27 cellular contexts compared by ENCODE assay signal in genomic region chr16:56672761-56673536, GRCh38. TPM values are rescaled to one million over a fixed set of nuclear protein-coding genes. Genes with fewer than 3 reads are reported as not detected.
A peak's percentile ranks its signal among the peaks of the same experiment; 100 is the strongest.
DNase-seq lines count a peak whose midpoint lies in the region; ATAC-seq and TF ChIP-seq lines count a peak whose summit lies in the region.
"Had no signal": no experiment of that assay in that cellular context is flagged by ENCODE, and none has a peak within 500 bp of the region (broad histone marks: within the 10 kb centered on the region; RNA-seq: fewer than 3 reads in every experiment).

No MANE protein-coding gene starts in this region.

- peaks cover 79 to 93% (median 88%) of the 10 kb centered on the region in 11 experiments for H3K27me3 ChIP-seq in BLaER1 treated with 17β-estradiol and CSF1 and Interleukin-3, amounts not matched to agents 10 nM and 100 nM
- H3K27me3 ChIP-seq: vagina had no signal

- H3K4me3 ChIP-seq in BLaER1 treated with 17β-estradiol and CSF1 and Interleukin-3, amounts not matched to agents 10 nM and 100 nM, result no peak overlapping the region
- no peak overlapping the region for H3K4me3 ChIP-seq in epithelial cell of esophagus (ENCODE audit: low read length)
- H3K4me3 ChIP-seq: left ventricle myocardium inferior, psoas muscle, thoracic aorta, vagina had no signal

- intact Hi-C loops in left ventricle myocardium superior (cut with micrococcal nuclease), result no loop called here

- H3K4me1 ChIP-seq in BLaER1 treated with 17β-estradiol and CSF1 and Interleukin-3, amounts not matched to agents 10 nM and 100 nM, result peaks cover 36 to 86% (median 64%) of the 10 kb centered on the region in 10 experiments
- H3K4me1 ChIP-seq: psoas muscle had no signal

- no peaks in the 10 kb centered on the region for H3K9me3 ChIP-seq in BLaER1 treated with 17β-estradiol and CSF1 and Interleukin-3, amounts not matched to agents 10 nM and 100 nM (replicated peaks in 1 of 11)
- H3K9me3 ChIP-seq: left ventricle myocardium inferior, psoas muscle, thoracic aorta, vagina had no signal

- TF ChIP-seq CTCF in epithelial cell of esophagus (IDR thresholded peaks at IDR 0.05; ENCODE audit: insufficient read depth, low read depth, low read length, missing control alignments), result no peak

- DNase-seq in DMS153 treated with DMSO at 0.1 percent for 48 hours (lab: John Stamatoyannopoulos, UW; ENCODE audit: unreplicated experiment) (peak; percentile 10), DMS153 (lab: John Stamatoyannopoulos, UW) (no peak), NCI-H2029 treated with DMSO at 0.1 percent for 48 hours (lab: John Stamatoyannopoulos, UW) (peak; percentile 30), epithelial cell of esophagus (ENCODE audit: low read depth) (peak; percentile 30), SKM-1 treated with dmso at 0.1 percent for 144 hours (lab: John Stamatoyannopoulos, UW; ENCODE audit: unreplicated experiment) (no peak), left ventricle myocardium superior (no peak)
- DNase-seq: activated gamma-delta T cell; activated T-cell treated with anti-CD3 and anti-CD28 coated beads for 4 hours; CD4-positive, alpha-beta T cell; central memory CD4-positive, alpha-beta T cell; GOT3; islet precursor cell; left ventricle myocardium inferior; naive B cell; NCI-H1105 treated with DMSO at 0.1 percent for 48 hours; NCI-H2171 treated with DMSO at 0.1 percent for 48 hours; NCI-H524; stimulated activated naive CD8-positive, alpha-beta T cell treated with anti-CD3 and anti-CD28 coated beads, Interleukin-15, Interleukin-2, amounts not matched to agents 100 U/mL and 50 U/mL, for 24 hours had no signal

- no peaks in the 10 kb centered on the region for H3K36me3 ChIP-seq in BLaER1 treated with 17β-estradiol and CSF1 and Interleukin-3, amounts not matched to agents 10 nM and 100 nM
- H3K36me3 ChIP-seq: left ventricle myocardium inferior, thoracic aorta, vagina had no signal

- H4K20me1 ChIP-seq in BLaER1 treated with 17β-estradiol and CSF1 and Interleukin-3, amounts not matched to agents 10 nM and 100 nM, result peaks cover 0 to 32% (median 9%) of the 10 kb centered on the region in 11 experiments; a peak in 11 of 22 replicates

- peak overlapping the region in 1 of 11 experiments; percentile 63; a peak in 1 of 22 replicates for H3K27ac ChIP-seq in BLaER1 treated with 17β-estradiol and CSF1 and Interleukin-3, amounts not matched to agents 10 nM and 100 nM
- H3K27ac ChIP-seq: 22Rv1, left ventricle myocardium inferior, psoas muscle, thoracic aorta, vagina had no signal

- ATAC-seq in left ventricle myocardium superior (no peak), HG02981 (IDR thresholded peaks at IDR 0.05; ENCODE audit: unreplicated experiment) (no peak)
- ATAC-seq: stimulated activated naive CD8-positive, alpha-beta T cell treated with anti-CD3 and anti-CD28 coated beads, Interleukin-15, Interleukin-2, amounts not matched to agents 100 U/mL and 50 U/mL, for 24 hours had no signal

- peak overlapping the region in 1 of 11 experiments; percentile 34; a peak in 1 of 22 replicates for H3K9ac ChIP-seq in BLaER1 treated with 17β-estradiol and CSF1 and Interleukin-3, amounts not matched to agents 10 nM and 100 nM

- H3K4me2 ChIP-seq in BLaER1 treated with 17β-estradiol and CSF1 and Interleukin-3, amounts not matched to agents 10 nM and 100 nM, result peak overlapping the region in 9 of 11 experiments; percentile 13 to 92 (median 46); a peak in 14 of 22 replicates

RNA-seq across cellular contexts. Expression of gene MT1H, which starts 3.3 kb away (rescaled TPM):
- not detected for total RNA-seq in left ventricle myocardium superior
- total RNA-seq: astrocyte; CD4-positive, alpha-beta T cell; left ventricle myocardium inferior; LHCN-M2; psoas muscle; skeletal muscle tissue; thoracic aorta; vagina had no signal

RNA-seq across cellular contexts. Expression of gene MT1G, which starts 5.1 kb away (rescaled TPM):
- not detected for total RNA-seq in left ventricle myocardium superior
- total RNA-seq: astrocyte; CD4-positive, alpha-beta T cell; left ventricle myocardium inferior; skeletal muscle tissue; vagina had no signal

RNA-seq across cellular contexts. Expression of gene MT1X, which starts 9.3 kb away (rescaled TPM):
- 85.9 TPM for total RNA-seq in left ventricle myocardium superior

RNA-seq across cellular contexts. Expression of gene MT1F, which starts 15.2 kb away (rescaled TPM):
- 3.0 TPM for total RNA-seq in left ventricle myocardium superior
- total RNA-seq: astrocyte, LHCN-M2, skeletal muscle tissue had no signal

RNA-seq across cellular contexts. Expression of gene MT1B, which starts 21.3 kb away (rescaled TPM):
- not detected for total RNA-seq in left ventricle myocardium superior
- total RNA-seq: astrocyte; CD4-positive, alpha-beta T cell; left ventricle myocardium inferior; LHCN-M2; psoas muscle; skeletal muscle tissue; thoracic aorta; vagina had no signal

Comparison
In these comparisons a context has a peak if more than half of its experiments do, and no peak if none do; other contexts are left out.
1. DNase-seq: peak in DMS153 treated with DMSO at 0.1 percent for 48 hours (single experiment), NCI-H2029 treated with DMSO at 0.1 percent for 48 hours (single experiment) and epithelial cell of esophagus (single experiment); none in DMS153 (single experiment), SKM-1 treated with dmso at 0.1 percent for 144 hours (single experiment) and left ventricle myocardium superior (single experiment).